ENCODE assay signal across 13 cellular contexts in the genomic region with DNA sequence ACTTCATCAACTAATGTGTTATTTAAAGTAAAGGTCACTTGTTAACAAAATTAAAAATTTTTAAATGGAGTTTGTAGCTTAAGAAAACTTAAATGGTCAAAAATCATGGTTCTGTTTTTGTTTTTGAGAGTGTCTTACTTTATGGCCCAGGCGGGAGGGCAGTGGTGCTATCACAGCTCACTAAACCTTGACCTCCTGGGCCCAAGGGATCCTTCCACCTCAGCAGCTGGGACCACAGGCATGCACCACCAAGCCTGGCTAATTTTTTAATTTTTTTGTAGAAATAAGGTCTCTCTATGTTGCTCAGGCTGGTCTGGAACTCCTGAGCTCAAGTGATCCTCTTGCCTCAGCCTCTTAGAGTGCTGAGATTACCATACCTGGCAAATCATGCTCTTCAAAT.
"Had no signal": no experiment of that assay in that cellular context is flagged by ENCODE, and none has a peak within 500 bp of the region (broad histone marks: within the 10 kb centered on the region; RNA-seq: fewer than 3 reads in every experiment).

No MANE protein-coding gene starts in this region.

- ATAC-seq: lower lobe of right lung; natural killer cell treated with Interleukin-12 subunit alpha and Interleukin-12 subunit beta and Interleukin-15 and Interleukin-18, amount 100 ng/mL, for 72 hours had no signal

- DNase-seq: activated CD4-positive, alpha-beta memory T cell treated with anti-CD3 and anti-CD28 coated beads for 36 hours; activated CD8-positive, alpha-beta memory T cell treated with anti-CD3 and anti-CD28 coated beads, Interleukin-2, amount 50 U/mL, for 4 hours; activated naive CD8-positive, alpha-beta T cell treated with anti-CD3 and anti-CD28 coated beads, Interleukin-2, amount 10 ng/mL, durations not matched to agents 7 days and 5 days; effector CD4-positive, alpha-beta T cell; hippocampal formation; lower lobe of right lung; occipital lobe; SK-N-SH; T-helper 1 cell had no signal

- H3K36me3 ChIP-seq: ascending aorta, lower lobe of right lung had no signal

- H3K9me3 ChIP-seq: ascending aorta, lower lobe of right lung, SK-N-SH had no signal

- H3K27me3 ChIP-seq: ascending aorta had no signal

- H3K27ac ChIP-seq: lower lobe of right lung, VCaP had no signal

- H3K4me3 ChIP-seq: lower lobe of right lung, skin epidermis had no signal

- H3K4me1 ChIP-seq: lower lobe of right lung had no signal
